Comparison of ENCODE assay signal across 1 cellular context in genomic region chr18:39462436-39462835, GRCh38.
TF ChIP-seq lines count a peak whose summit lies in the region.

No MANE protein-coding gene starts in this region.

TF ChIP-seq in IMR-90, 13 proteins besides CTCF, POLR2A, EP300 and RAD21 (continued from another document):
- TF ChIP-seq ELK1 (IDR thresholded peaks at IDR 0.05; ENCODE audit: borderline replicate concordance, low read depth, low read length), result no peak
- TF ChIP-seq RFX5 (IDR thresholded peaks at IDR 0.05; ENCODE audit: low read depth, low read length), result no peak
- no peak for TF ChIP-seq SMC3 (IDR thresholded peaks at IDR 0.05; ENCODE audit: low read depth, low read length)
- TF ChIP-seq BHLHE40 (IDR thresholded peaks at IDR 0.05; ENCODE audit: low read depth, low read length), result no peak
- TF ChIP-seq MAFK (IDR thresholded peaks at IDR 0.05; ENCODE audit: low read depth, low read length), result no peak
- no peak for TF ChIP-seq FOS (IDR thresholded peaks at IDR 0.05; ENCODE audit: low read depth, low read length)
